ENCODE assay signal across 9 cellular contexts in genomic region chr7:98872328-98872924, GRCh38. TPM values are rescaled to one million over a fixed set of nuclear protein-coding genes. Genes with fewer than 3 reads are reported as not detected.
A peak's percentile ranks its signal among the peaks of the same experiment; 100 is the strongest.
DNase-seq lines count a peak whose midpoint lies in the region; ATAC-seq and TF ChIP-seq lines count a peak whose summit lies in the region.
"Had no signal": no experiment of that assay in that cellular context is flagged by ENCODE, and none has a peak within 500 bp of the region (broad histone marks: within the 10 kb centered on the region; RNA-seq: fewer than 3 reads in every experiment).

No MANE protein-coding gene starts in this region.

- POLR2A ChIA-PET in A673 (lab: Charles Lee; ENCODE audit: low non-redundant PET): no interaction called here

- no peaks in the 10 kb centered on the region for H3K79me2 ChIP-seq in DND-41 (ENCODE audit: insufficient read depth, low read length)
- H3K79me2 ChIP-seq in OCI-LY1 (ENCODE audit: insufficient read depth, low read length): no peaks in the 10 kb centered on the region

- H3F3A ChIP-seq in OCI-LY1 (ENCODE audit: insufficient read depth, low read length): 0 out of 2 replicates have a peak, but pooled peaks cover 3% of the 10 kb centered on the region

- H3K36me3 ChIP-seq in A673 (ENCODE audit: insufficient read depth, low read length, poor library complexity, severe bottlenecking) (no peaks in the 10 kb centered on the region), DND-41 (ENCODE audit: insufficient read depth, low read length) (no peaks in the 10 kb centered on the region), OCI-LY1 (ENCODE audit: insufficient read depth, low read length) (no peaks in the 10 kb centered on the region), left lung (no peaks in the 10 kb centered on the region)
- H3K36me3 ChIP-seq in effector memory CD4-positive, alpha-beta T cell (ENCODE audit: control insufficient read depth, insufficient read depth, low read length): no peaks in the 10 kb centered on the region

- H3K4me3 ChIP-seq in A673 (ENCODE audit: low read depth, low read length, poor library complexity, severe bottlenecking): no peak overlapping the region
- H3K4me3 ChIP-seq in DND-41 (ENCODE audit: low read depth in 1 of 2, low read length in 2 of 2): no peak overlapping the region
- H3K4me3 ChIP-seq in OCI-LY1 (ENCODE audit: low read depth, low read length, poor library complexity, severe bottlenecking): no peak overlapping the region
- no peak overlapping the region for H3K4me3 ChIP-seq in epithelial cell of proximal tubule (ENCODE audit: low read depth, low read length)
- no peak overlapping the region for H3K4me3 ChIP-seq in effector memory CD4-positive, alpha-beta T cell (ENCODE audit: insufficient read depth, low read depth, low read length, poor library complexity, severe bottlenecking)
- H3K4me3 ChIP-seq in left lung: no peak overlapping the region

- H2AFZ ChIP-seq in DND-41 (ENCODE audit: low read depth, low read length) (no peak overlapping the region), OCI-LY1 (ENCODE audit: low read length) (no peak overlapping the region)

- DNase-seq in A673 (ENCODE audit: low spot score): peak; percentile 70
- peak; percentile 47 for DNase-seq in DND-41
- no peak for DNase-seq in epithelial cell of proximal tubule (ENCODE audit: low read depth)
- no peak for DNase-seq in effector memory CD4-positive, alpha-beta T cell
- no peak for DNase-seq in left lung
- DNase-seq: activated CD4-positive, CD25-positive, alpha-beta regulatory T cell had no signal

- ATAC-seq in DND-41 (ENCODE audit: insufficient read depth, low read depth) (peak; percentile 43; the same call in 1 of the 3 replicates), GM21360 (IDR thresholded peaks at IDR 0.05; ENCODE audit: unreplicated experiment) (no peak), GM19023 (IDR thresholded peaks at IDR 0.05; ENCODE audit: unreplicated experiment) (no peak), left lung (no peak)

- H3K27me3 ChIP-seq in A673 (replicated peaks; ENCODE audit: insufficient read depth, low read depth, low read length, poor library complexity): peaks cover 16% of the 10 kb centered on the region
- H3K27me3 ChIP-seq in DND-41 (ENCODE audit: insufficient read depth, low read length, poor library complexity): no peaks in the 10 kb centered on the region
- H3K27me3 ChIP-seq in OCI-LY1 (ENCODE audit: insufficient read depth, low read length): peaks cover 14% of the 10 kb centered on the region; the same call in 1 of the 2 replicates
- H3K27me3 ChIP-seq in effector memory CD4-positive, alpha-beta T cell (replicated peaks; ENCODE audit: control insufficient read depth, insufficient read depth, low read length, poor library complexity, severe bottlenecking): peaks cover 6% of the 10 kb centered on the region
- peaks cover 26 to 48% of the 10 kb centered on the region in 2 donors for H3K27me3 ChIP-seq in left lung

- H3K4me1 ChIP-seq in A673 (ENCODE audit: insufficient read depth, low read length, poor library complexity, severe bottlenecking): no peaks in the 10 kb centered on the region
- H3K4me1 ChIP-seq in DND-41 (ENCODE audit: insufficient read depth, low read length): peaks cover 13% of the 10 kb centered on the region
- H3K4me1 ChIP-seq in OCI-LY1 (ENCODE audit: insufficient read depth, low read length, severe bottlenecking): peaks cover 10% of the 10 kb centered on the region
- H3K4me1 ChIP-seq in effector memory CD4-positive, alpha-beta T cell (ENCODE audit: control insufficient read depth, insufficient read depth, low read length, poor library complexity, severe bottlenecking): peaks cover 12% of the 10 kb centered on the region
- peaks cover 0 to 23% of the 10 kb centered on the region in 2 donors for H3K4me1 ChIP-seq in left lung

- H3K4me2 ChIP-seq in DND-41 (ENCODE audit: insufficient read depth, low read length): no peak overlapping the region
- no peak overlapping the region for H3K4me2 ChIP-seq in OCI-LY1 (ENCODE audit: low read length)

- H3K9me3 ChIP-seq in A673 (ENCODE audit: low read depth, low read length, poor library complexity, severe bottlenecking) (no peaks in the 10 kb centered on the region), DND-41 (ENCODE audit: insufficient read depth, low read length, severe bottlenecking) (no peaks in the 10 kb centered on the region), OCI-LY1 (ENCODE audit: low read length) (no peaks in the 10 kb centered on the region), left lung (no peaks in the 10 kb centered on the region)
- no peaks in the 10 kb centered on the region for H3K9me3 ChIP-seq in effector memory CD4-positive, alpha-beta T cell (ENCODE audit: control insufficient read depth, low read length)

- H4K20me1 ChIP-seq in DND-41 (ENCODE audit: insufficient read depth, low read length) (no peaks in the 10 kb centered on the region), OCI-LY1 (ENCODE audit: insufficient read depth, low read length) (no peaks in the 10 kb centered on the region)

- intact Hi-C loops in A673 (cut with micrococcal nuclease; ENCODE audit: unreplicated experiment): no loop called here
- intact Hi-C loops in left lung (cut with DNase I): no loop called here

- BruUV-seq in A673 (replicated peaks; lab: Mats Ljungman, UMichigan): no TSS peak

- TF ChIP-seq CTCF in A673 (conservative IDR thresholded peaks at IDR 0.05; ENCODE audit: low read depth, low read length) (peak; percentile 54), DND-41 (IDR thresholded peaks at IDR 0.05; ENCODE audit: borderline replicate concordance, extremely low read depth, low read length, poor library complexity, severe bottlenecking) (peak; percentile 60), OCI-LY1 (IDR thresholded peaks at IDR 0.05; ENCODE audit: low read length) (peak; percentile 56), epithelial cell of proximal tubule (conservative IDR thresholded peaks at IDR 0.05; ENCODE audit: low read depth, low read length) (peak; percentile 53), left lung (IDR thresholded peaks at IDR 0.05) (peak in 1 of 2 donors; percentile 15)

- no peak overlapping the region for H3K9ac ChIP-seq in DND-41 (ENCODE audit: low read depth, low read length)
- H3K9ac ChIP-seq in OCI-LY1 (ENCODE audit: low read length): no peak overlapping the region

- CTCF ChIA-PET in A673 (lab: Charles Lee): interaction anchor here (0.6 to 0.7 kb wide), 6 partner anchors 39 to 575 kb away, joined by 3 to 7 read pairs (median 3); no protein-coding TSS in a partner anchor

- H3K27ac ChIP-seq in A673 (ENCODE audit: low read depth, low read length, poor library complexity, severe bottlenecking) (no peak overlapping the region), DND-41 (ENCODE audit: low read length) (no peak overlapping the region), OCI-LY1 (ENCODE audit: low read depth, low read length, poor library complexity, severe bottlenecking) (no peak overlapping the region), left lung (no peak overlapping the region)
- no peak overlapping the region for H3K27ac ChIP-seq in effector memory CD4-positive, alpha-beta T cell (ENCODE audit: insufficient read depth, low read length, poor library complexity, severe bottlenecking)

- no peaks in the 10 kb centered on the region for H3K9me2 ChIP-seq in OCI-LY1 (ENCODE audit: low read depth, low read length)

RNA-seq across cellular contexts. Expression of gene TMEM130, which starts 2.6 kb away (rescaled TPM):
- total RNA-seq in A673 (2021) (0.31 TPM in 1 of 2 replicates, not detected in the other), epithelial cell of proximal tubule (0.65 and 2.4 TPM in 2 replicates), left lung (1 to 10 TPM in 1 of 2 donors, under 1 TPM in 1; 0.81 to 1.5 TPM)

RNA-seq across cellular contexts. Expression of gene TRRAP, which starts 5.9 kb away (rescaled TPM):
- total RNA-seq in A673 (2021): 48.3 and 50.2 TPM in 2 replicates
- total RNA-seq in epithelial cell of proximal tubule: 18.2 and 18.3 TPM in 2 replicates
- total RNA-seq in left lung: 10 to 100 TPM; 32.5 to 35.7 TPM

Comparison
In these comparisons a context has a peak if more than half of its experiments do, and no peak if none do; other contexts are left out.
1. DNase-seq: peak in A673 (single experiment) and DND-41 (single experiment); none in epithelial cell of proximal tubule (single experiment), effector memory CD4-positive, alpha-beta T cell (0 of 3) and left lung (0 of 2).